In the genomic region with DNA sequence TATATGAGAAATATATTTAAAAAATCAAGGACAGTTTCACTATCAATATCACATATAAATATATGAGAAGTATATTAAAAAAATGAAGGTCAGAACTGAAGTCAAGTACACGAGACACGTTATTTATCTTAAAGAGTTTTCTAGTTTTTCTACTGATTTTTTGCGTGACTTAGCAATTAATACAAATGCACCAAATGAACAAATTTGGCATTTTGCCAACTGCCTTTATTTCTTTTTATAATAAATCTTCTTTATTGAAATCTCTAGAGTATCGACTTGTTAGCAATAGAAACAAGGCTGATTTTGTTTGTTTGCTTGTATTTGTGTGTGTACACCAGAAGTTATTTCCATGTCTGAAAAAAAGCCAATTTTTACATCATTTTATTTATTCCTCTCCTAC, we compare ENCODE assay signal across 25 cellular contexts.
"Had no signal": no experiment of that assay in that cellular context is flagged by ENCODE, and none has a peak within 500 bp of the region (broad histone marks: within the 10 kb centered on the region; RNA-seq: fewer than 3 reads in every experiment).

No MANE protein-coding gene starts in this region.

- H3K79me2 ChIP-seq: hepatocyte, parathyroid adenoma had no signal

- ATAC-seq: effector memory CD8-positive, alpha-beta T cell; gastroesophageal sphincter; heart left ventricle; left cardiac atrium; left lung; mucosa of descending colon; natural killer cell treated with Interleukin-12 subunit alpha and Interleukin-12 subunit beta and Interleukin-15 and Interleukin-18, amount 100 ng/mL, for 72 hours; stimulated activated effector memory CD8-positive, alpha-beta T cell treated with anti-CD3 and anti-CD28 coated beads, Interleukin-12 subunit alpha, Interleukin-12 subunit beta, amount 100 ng/mL, for 72 hours had no signal

- H3K9me3 ChIP-seq: gastroesophageal sphincter, heart left ventricle, neutrophil, right atrium auricular region, sigmoid colon, testis, tibial artery had no signal

- H3K27ac ChIP-seq: esophagus squamous epithelium, gastroesophageal sphincter, heart left ventricle, hepatocyte, left lung, neutrophil, parathyroid adenoma, right atrium auricular region, sigmoid colon, stomach, testis, tibial artery had no signal

- H3K27me3 ChIP-seq: esophagus squamous epithelium, gastroesophageal sphincter, heart left ventricle, hepatocyte, left lung, neutrophil, right atrium auricular region, sigmoid colon, stomach, testis, tibial artery had no signal

- FAIRE-seq: endometrium had no signal

- H3K4me1 ChIP-seq: esophagus squamous epithelium, gastroesophageal sphincter, heart left ventricle, left lung, parathyroid adenoma, right atrium auricular region, sigmoid colon, stomach, testis, tibial artery had no signal

- H2AFZ ChIP-seq: hepatocyte, parathyroid adenoma had no signal

- H3K9ac ChIP-seq: parathyroid adenoma had no signal

- H3K36me3 ChIP-seq: esophagus squamous epithelium, gastroesophageal sphincter, heart left ventricle, left lung, neutrophil, right atrium auricular region, sigmoid colon, stomach, tibial artery had no signal

- H3K4me3 ChIP-seq: esophagus squamous epithelium, gastroesophageal sphincter, heart left ventricle, hepatocyte, left lung, mucosa of descending colon, right atrium auricular region, sigmoid colon, stomach, testis, tibial artery had no signal

- DNase-seq: cortex of kidney; effector memory CD8-positive, alpha-beta T cell; erythroblast; esophagus squamous epithelium; heart left ventricle; left cardiac atrium; left lung; mesenchymal stem cell; mucosa of descending colon; naive B cell; sigmoid colon; stimulated activated CD4-positive, alpha-beta T cell treated with anti-CD3 and anti-CD28 coated beads, Interleukin-2, amount 100 ng/mL, for 24 hours; stimulated activated CD4-positive, alpha-beta T cell treated with anti-CD3 and anti-CD28 coated beads, Interleukin-4, amount 100 ng/mL, for 24 hours; stimulated activated naive CD4-positive, alpha-beta T cell treated with Interleukin-2 at 50 U/mL for 16 hours; stomach; testis; tibial artery had no signal

- H3K4me2 ChIP-seq: hepatocyte had no signal
